ENCODE assay signal across 8 cellular contexts in genomic region chr19:44914436-44915206, GRCh38. TPM values are rescaled to one million over a fixed set of nuclear protein-coding genes. Genes with fewer than 3 reads are reported as not detected.
DNase-seq lines count a peak whose midpoint lies in the region; ATAC-seq and TF ChIP-seq lines count a peak whose summit lies in the region.
"Not testable (repeated sequence)": the region's sequence is repeated elsewhere in the genome, so short reads cannot be mapped to it uniquely, and the experiment has no call there.

Gene APOC1 (plus strand): TSS chr19:44914608. CDS start chr19:44914892, 284 bp downstream.

- H3K9ac ChIP-seq in mammary epithelial cell (ENCODE audit: insufficient read depth, low read length) = peak within 1 kb of the TSS; percentile 67
- peak within 1 kb of the TSS; percentile 53 to 74 (median 60) for H3K9ac ChIP-seq in skeletal muscle tissue (ENCODE audit: low read depth in 1 of 3, low read length in 3 of 3)

- H3K4me2 ChIP-seq in mammary epithelial cell (ENCODE audit: insufficient read depth, low read depth, low read length) = peak within 1 kb of the TSS; percentile 85

- H3K27ac ChIP-seq in 22Rv1 (peak within 1 kb of the TSS; percentile 67), mammary epithelial cell (ENCODE audit: insufficient read depth, low read depth, low read length) (peak within 1 kb of the TSS; percentile 74)
- not testable (repeated sequence) for H3K27ac ChIP-seq in skeletal muscle tissue (ENCODE audit: low read depth, low read length)

- dilution Hi-C loops in mammary epithelial cell (cut with HindIII; ENCODE audit: low sequenced_read_pairs) = loop anchor here (5.0 kb wide), 3 partner anchors 38 to 128 kb away; no protein-coding TSS in a partner anchor

- TF ChIP-seq CTCF in 22Rv1 (IDR thresholded peaks at IDR 0.05); WI38 (IDR thresholded peaks at IDR 0.05; ENCODE audit: low read depth, low read length); mammary epithelial cell (conservative IDR thresholded peaks at IDR 0.05 in 1 of 2, IDR thresholded peaks at IDR 0.05 in 1 of 2; ENCODE audit: extremely low read depth in 1 of 2, insufficient read depth in 1 of 2, low read depth in 1 of 2, low read length in 2 of 2): not testable (repeated sequence)

- in situ Hi-C loops in mammary epithelial cell (cut with MboI; ENCODE audit: low sequenced_read_pairs in 2 of 2) = loop anchor here in 1 of 2 donors (5.0 kb wide), 1 partner anchor 38 kb away; no protein-coding TSS in a partner anchor

- H3K79me2 ChIP-seq in mammary epithelial cell (ENCODE audit: insufficient read depth, low read length) = not testable (repeated sequence)

- 4% methylated on average over 18 of the region's 28 CpGs for WGBS in mammary epithelial cell (ENCODE audit: low coverage, missing lambda C conversion rate)

- H3K9me3 ChIP-seq in mammary epithelial cell (replicated peaks; ENCODE audit: insufficient read depth, low read length); skeletal muscle tissue (ENCODE audit: control insufficient read depth in 3 of 3, low read length in 3 of 3): not testable (repeated sequence)

- peak within 1 kb of the TSS; percentile 98 for H2AFZ ChIP-seq in mammary epithelial cell (ENCODE audit: low read depth, low read length)

- H3K4me3 ChIP-seq in WI38 (ENCODE audit: low read depth, low read length) = peak within 1 kb of the TSS; percentile 58
- H3K4me3 ChIP-seq in mammary epithelial cell (replicated peaks in 1 of 3; ENCODE audit: insufficient read depth in 1 of 3, low read depth in 2 of 3, low read length in 3 of 3) = peak within 1 kb of the TSS; percentile 42 to 48 (median 46)
- peak within 1 kb of the TSS; percentile 57 to 77 (median 70) for H3K4me3 ChIP-seq in skeletal muscle tissue (ENCODE audit: low read length in 3 of 3)

- not testable (repeated sequence) for BruUV-seq in mammary epithelial cell (replicated peaks; lab: Mats Ljungman, UMichigan)

- H4K20me1 ChIP-seq in mammary epithelial cell (ENCODE audit: insufficient read depth, low read length) = not testable (repeated sequence)

- CTCF ChIA-PET in mammary epithelial cell (lab: Charles Lee; ENCODE audit: low non-redundant PET) = interaction anchor here (0.6 kb wide), 1 partner anchor 37 kb away, joined by 3 read pairs; no protein-coding TSS in a partner anchor

- H3K4me1 ChIP-seq in mammary epithelial cell (ENCODE audit: insufficient read depth, low read length) (peaks cover 10% of the 10 kb centered on the region), skeletal muscle tissue (ENCODE audit: control insufficient read depth in 3 of 3, insufficient read depth in 3 of 3, low read length in 3 of 3) (peaks cover 16 to 26% (median 17%) of the 10 kb centered on the region in 3 donors)

- not testable (repeated sequence) for H3K36me3 ChIP-seq in mammary epithelial cell (ENCODE audit: insufficient read depth, low read length); skeletal muscle tissue (ENCODE audit: control insufficient read depth in 3 of 3, insufficient read depth in 3 of 3, low read length in 3 of 3)

- DNase-seq in NCI-H2196 treated with DMSO at 0.1 percent for 48 hours (lab: John Stamatoyannopoulos, UW; ENCODE audit: unreplicated experiment) (peak; percentile 75), mammary epithelial cell (peak; percentile 67), iPS-NIHi7 (ENCODE audit: extremely low spot score) (peak; percentile 91)

- peak; percentile 55 for ATAC-seq in GM18870 (IDR thresholded peaks at IDR 0.05; ENCODE audit: unreplicated experiment)
- ATAC-seq in HG03159 (IDR thresholded peaks at IDR 0.05; ENCODE audit: unreplicated experiment) = peak; percentile 91

- intact Hi-C loops in mammary epithelial cell (cut with micrococcal nuclease) = loop anchor here (1.0 kb wide), 1 partner anchor 75 kb away; no protein-coding TSS in a partner anchor

- not testable (repeated sequence) for H3K27me3 ChIP-seq in mammary epithelial cell (ENCODE audit: insufficient read depth, low read length)
- peaks cover 0 to 21% (median 10%) of the 10 kb centered on the region in 3 donors for H3K27me3 ChIP-seq in skeletal muscle tissue (ENCODE audit: control insufficient read depth in 3 of 3, insufficient read depth in 3 of 3, low read length in 3 of 3)

RNA-seq across cellular contexts. Expression of gene APOC1, which starts in this region (rescaled TPM):
- 10 to 100 TPM in 1 of 2 donors, 1 to 10 TPM in 1; 1.0 to 13.6 TPM for total RNA-seq in mammary epithelial cell
- polyA plus RNA-seq in mammary epithelial cell = 11.9 TPM
- polyA minus RNA-seq in mammary epithelial cell = 7.6 TPM
- total RNA-seq in skeletal muscle tissue = 5.7 TPM
